In genomic region chr17:2176484-2177175, GRCh38 we compare ENCODE assay signal across 1 cellular context.
TF ChIP-seq lines count a peak whose summit lies in the region.

No MANE protein-coding gene starts in this region.

TF ChIP-seq in WTC11, 78 proteins besides CTCF, POLR2A, EP300 and RAD21 (continued from another document):
- TF ChIP-seq, protein P1, sequence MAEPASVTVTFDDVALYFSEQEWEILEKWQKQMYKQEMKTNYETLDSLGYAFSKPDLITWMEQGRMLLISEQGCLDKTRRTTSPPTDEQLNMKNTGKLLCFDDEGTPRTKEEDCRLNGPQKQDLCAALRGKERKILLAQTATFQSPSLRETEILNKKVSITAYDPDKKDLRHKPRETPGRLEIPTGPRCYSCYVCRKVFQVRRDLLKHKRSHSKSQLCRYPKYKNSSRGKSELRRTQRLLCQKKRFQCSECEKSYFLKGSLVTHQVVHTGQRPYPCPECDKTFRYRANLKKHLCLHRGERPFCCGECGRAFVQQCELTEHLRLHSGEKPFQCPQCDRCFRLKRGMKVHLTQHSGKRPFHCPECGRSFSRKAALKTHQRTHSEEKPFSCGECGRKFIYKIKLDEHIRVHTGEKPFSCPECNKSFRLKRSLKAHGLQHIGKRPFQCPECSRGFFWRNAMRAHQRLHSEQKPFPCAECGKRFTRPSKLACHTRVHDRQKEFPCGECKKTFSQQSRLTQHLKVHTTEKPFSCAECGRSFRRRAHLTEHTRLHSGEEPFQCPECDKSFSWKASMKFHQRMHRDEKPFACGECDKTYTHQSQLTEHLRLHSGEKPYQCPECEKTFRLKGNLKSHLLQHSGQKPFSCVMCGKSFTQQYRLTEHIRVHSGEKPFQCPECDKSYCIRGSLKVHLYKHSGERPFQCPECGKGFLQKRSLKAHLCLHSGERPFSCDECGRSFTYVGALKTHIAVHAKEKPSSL (CRISPR knock-in tag; conservative IDR thresholded peaks at IDR 0.05), result no peak
- TF ChIP-seq HMGXB4 (CRISPR knock-in tag; IDR thresholded peaks at IDR 0.05), result no peak
- no peak for TF ChIP-seq ZBTB21 (CRISPR knock-in tag; IDR thresholded peaks at IDR 0.05; ENCODE audit: borderline replicate concordance)
- TF ChIP-seq AFF4 (CRISPR knock-in tag; IDR thresholded peaks at IDR 0.05; ENCODE audit: borderline replicate concordance), result no peak
- TF ChIP-seq, protein P2, sequence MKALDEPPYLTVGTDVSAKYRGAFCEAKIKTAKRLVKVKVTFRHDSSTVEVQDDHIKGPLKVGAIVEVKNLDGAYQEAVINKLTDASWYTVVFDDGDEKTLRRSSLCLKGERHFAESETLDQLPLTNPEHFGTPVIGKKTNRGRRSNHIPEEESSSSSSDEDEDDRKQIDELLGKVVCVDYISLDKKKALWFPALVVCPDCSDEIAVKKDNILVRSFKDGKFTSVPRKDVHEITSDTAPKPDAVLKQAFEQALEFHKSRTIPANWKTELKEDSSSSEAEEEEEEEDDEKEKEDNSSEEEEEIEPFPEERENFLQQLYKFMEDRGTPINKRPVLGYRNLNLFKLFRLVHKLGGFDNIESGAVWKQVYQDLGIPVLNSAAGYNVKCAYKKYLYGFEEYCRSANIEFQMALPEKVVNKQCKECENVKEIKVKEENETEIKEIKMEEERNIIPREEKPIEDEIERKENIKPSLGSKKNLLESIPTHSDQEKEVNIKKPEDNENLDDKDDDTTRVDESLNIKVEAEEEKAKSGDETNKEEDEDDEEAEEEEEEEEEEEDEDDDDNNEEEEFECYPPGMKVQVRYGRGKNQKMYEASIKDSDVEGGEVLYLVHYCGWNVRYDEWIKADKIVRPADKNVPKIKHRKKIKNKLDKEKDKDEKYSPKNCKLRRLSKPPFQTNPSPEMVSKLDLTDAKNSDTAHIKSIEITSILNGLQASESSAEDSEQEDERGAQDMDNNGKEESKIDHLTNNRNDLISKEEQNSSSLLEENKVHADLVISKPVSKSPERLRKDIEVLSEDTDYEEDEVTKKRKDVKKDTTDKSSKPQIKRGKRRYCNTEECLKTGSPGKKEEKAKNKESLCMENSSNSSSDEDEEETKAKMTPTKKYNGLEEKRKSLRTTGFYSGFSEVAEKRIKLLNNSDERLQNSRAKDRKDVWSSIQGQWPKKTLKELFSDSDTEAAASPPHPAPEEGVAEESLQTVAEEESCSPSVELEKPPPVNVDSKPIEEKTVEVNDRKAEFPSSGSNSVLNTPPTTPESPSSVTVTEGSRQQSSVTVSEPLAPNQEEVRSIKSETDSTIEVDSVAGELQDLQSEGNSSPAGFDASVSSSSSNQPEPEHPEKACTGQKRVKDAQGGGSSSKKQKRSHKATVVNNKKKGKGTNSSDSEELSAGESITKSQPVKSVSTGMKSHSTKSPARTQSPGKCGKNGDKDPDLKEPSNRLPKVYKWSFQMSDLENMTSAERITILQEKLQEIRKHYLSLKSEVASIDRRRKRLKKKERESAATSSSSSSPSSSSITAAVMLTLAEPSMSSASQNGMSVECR (CRISPR knock-in tag; IDR thresholded peaks at IDR 0.05; ENCODE audit: borderline replicate concordance), result no peak
- TF ChIP-seq JAZF1 (CRISPR knock-in tag; IDR thresholded peaks at IDR 0.05), result no peak
- no peak for TF ChIP-seq ZNF512 (CRISPR knock-in tag; IDR thresholded peaks at IDR 0.05; ENCODE audit: borderline replicate concordance)
- TF ChIP-seq TCF7 (CRISPR knock-in tag; IDR thresholded peaks at IDR 0.05; ENCODE audit: low read depth), result no peak
- TF ChIP-seq TEAD4 (CRISPR knock-in tag; IDR thresholded peaks at IDR 0.05), result no peak
- no peak for TF ChIP-seq NR3C1 (CRISPR knock-in tag; conservative IDR thresholded peaks at IDR 0.05; ENCODE audit: low read depth)
- no peak for TF ChIP-seq PRDM15 (CRISPR knock-in tag; IDR thresholded peaks at IDR 0.05)
TF ChIP-seq in WTC11: peak in this region for 0.
